ENCODE assay signal across 1 cellular context in the genomic region with DNA sequence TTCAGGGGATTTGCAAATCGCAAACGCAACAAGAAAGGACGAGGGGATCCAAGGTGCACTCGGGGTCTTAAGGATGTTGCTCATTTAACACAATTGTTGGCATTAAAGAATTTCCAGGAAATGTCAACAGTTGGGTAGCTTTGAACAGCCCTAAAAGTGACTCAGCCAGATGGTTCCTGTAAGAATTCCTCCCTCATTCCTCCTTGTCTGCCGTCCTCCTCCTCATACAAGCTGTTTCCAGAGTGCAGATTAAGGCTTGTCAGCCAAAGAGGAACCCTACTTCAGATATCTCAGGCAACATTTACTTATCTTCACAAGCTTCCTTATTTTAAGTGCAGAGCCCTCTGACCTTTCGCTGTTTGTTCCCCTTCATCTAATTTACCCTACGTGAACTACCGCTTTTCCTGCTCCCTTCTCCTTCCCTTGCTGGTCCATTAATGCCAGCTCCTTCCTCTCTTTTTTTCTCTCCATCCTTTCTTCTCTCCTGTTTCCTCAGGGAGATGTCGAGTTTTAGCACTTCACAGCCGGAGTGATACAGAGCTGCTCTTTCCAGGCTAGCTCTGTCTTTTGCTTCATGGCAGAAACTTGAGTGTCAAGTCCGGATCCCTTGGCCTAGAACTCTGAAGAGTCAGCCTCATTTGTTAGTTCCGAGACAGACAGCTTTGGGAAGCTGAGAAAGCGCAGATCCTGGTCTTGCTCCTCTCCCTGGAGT.
A peak's percentile ranks its signal among the peaks of the same experiment; 100 is the strongest.
TF ChIP-seq lines count a peak whose summit lies in the region.

No MANE protein-coding gene starts in this region.

TF ChIP-seq in SK-N-SH, 30 proteins besides CTCF, POLR2A, EP300 and RAD21 (continued from another document):
- TF ChIP-seq, protein P1, sequence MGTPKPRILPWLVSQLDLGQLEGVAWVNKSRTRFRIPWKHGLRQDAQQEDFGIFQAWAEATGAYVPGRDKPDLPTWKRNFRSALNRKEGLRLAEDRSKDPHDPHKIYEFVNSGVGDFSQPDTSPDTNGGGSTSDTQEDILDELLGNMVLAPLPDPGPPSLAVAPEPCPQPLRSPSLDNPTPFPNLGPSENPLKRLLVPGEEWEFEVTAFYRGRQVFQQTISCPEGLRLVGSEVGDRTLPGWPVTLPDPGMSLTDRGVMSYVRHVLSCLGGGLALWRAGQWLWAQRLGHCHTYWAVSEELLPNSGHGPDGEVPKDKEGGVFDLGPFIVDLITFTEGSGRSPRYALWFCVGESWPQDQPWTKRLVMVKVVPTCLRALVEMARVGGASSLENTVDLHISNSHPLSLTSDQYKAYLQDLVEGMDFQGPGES (IDR thresholded peaks at IDR 0.05; ENCODE audit: low read depth, low read length): no peak
- no peak; the same call in 1 of the 2 replicates for TF ChIP-seq POLR2AphosphoS5 (IDR thresholded peaks at IDR 0.05; ENCODE audit: low read depth, low read length)
- no peak for TF ChIP-seq FOXM1 (IDR thresholded peaks at IDR 0.05; ENCODE audit: low read depth)
- TF ChIP-seq, protein P2, sequence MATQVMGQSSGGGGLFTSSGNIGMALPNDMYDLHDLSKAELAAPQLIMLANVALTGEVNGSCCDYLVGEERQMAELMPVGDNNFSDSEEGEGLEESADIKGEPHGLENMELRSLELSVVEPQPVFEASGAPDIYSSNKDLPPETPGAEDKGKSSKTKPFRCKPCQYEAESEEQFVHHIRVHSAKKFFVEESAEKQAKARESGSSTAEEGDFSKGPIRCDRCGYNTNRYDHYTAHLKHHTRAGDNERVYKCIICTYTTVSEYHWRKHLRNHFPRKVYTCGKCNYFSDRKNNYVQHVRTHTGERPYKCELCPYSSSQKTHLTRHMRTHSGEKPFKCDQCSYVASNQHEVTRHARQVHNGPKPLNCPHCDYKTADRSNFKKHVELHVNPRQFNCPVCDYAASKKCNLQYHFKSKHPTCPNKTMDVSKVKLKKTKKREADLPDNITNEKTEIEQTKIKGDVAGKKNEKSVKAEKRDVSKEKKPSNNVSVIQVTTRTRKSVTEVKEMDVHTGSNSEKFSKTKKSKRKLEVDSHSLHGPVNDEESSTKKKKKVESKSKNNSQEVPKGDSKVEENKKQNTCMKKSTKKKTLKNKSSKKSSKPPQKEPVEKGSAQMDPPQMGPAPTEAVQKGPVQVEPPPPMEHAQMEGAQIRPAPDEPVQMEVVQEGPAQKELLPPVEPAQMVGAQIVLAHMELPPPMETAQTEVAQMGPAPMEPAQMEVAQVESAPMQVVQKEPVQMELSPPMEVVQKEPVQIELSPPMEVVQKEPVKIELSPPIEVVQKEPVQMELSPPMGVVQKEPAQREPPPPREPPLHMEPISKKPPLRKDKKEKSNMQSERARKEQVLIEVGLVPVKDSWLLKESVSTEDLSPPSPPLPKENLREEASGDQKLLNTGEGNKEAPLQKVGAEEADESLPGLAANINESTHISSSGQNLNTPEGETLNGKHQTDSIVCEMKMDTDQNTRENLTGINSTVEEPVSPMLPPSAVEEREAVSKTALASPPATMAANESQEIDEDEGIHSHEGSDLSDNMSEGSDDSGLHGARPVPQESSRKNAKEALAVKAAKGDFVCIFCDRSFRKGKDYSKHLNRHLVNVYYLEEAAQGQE (IDR thresholded peaks at IDR 0.05; ENCODE audit: low read depth, low read length): no peak
- TF ChIP-seq SMC3 (IDR thresholded peaks at IDR 0.05; ENCODE audit: low read depth, low read length): no peak
- TF ChIP-seq FOSL2 (IDR thresholded peaks at IDR 0.05; ENCODE audit: borderline replicate concordance, low read depth): peak; percentile 61; the same call in 1 of the 2 replicates
- no peak for TF ChIP-seq RFX5 (IDR thresholded peaks at IDR 0.05; ENCODE audit: low read length)
- TF ChIP-seq, protein P3, sequence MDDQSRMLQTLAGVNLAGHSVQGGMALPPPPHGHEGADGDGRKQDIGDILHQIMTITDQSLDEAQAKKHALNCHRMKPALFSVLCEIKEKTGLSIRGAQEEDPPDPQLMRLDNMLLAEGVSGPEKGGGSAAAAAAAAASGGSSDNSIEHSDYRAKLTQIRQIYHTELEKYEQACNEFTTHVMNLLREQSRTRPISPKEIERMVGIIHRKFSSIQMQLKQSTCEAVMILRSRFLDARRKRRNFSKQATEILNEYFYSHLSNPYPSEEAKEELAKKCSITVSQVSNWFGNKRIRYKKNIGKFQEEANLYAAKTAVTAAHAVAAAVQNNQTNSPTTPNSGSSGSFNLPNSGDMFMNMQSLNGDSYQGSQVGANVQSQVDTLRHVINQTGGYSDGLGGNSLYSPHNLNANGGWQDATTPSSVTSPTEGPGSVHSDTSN (IDR thresholded peaks at IDR 0.05): peak; percentile 62
- TF ChIP-seq TAF1 (IDR thresholded peaks at IDR 0.05; ENCODE audit: borderline replicate concordance, low read depth, low read length): no peak
- peak; percentile 79 for TF ChIP-seq TCF12 (IDR thresholded peaks at IDR 0.05)
- peak; percentile 50; the same call in 1 of the 2 replicates for TF ChIP-seq MEF2A (IDR thresholded peaks at IDR 0.05; ENCODE audit: borderline replicate concordance, low read depth)
- no peak for TF ChIP-seq GABPA (IDR thresholded peaks at IDR 0.05; ENCODE audit: low read depth)
- 0 out of 2 replicates have a peak, but pooled peaks have one; percentile 47 for TF ChIP-seq TEAD4 (IDR thresholded peaks at IDR 0.05; ENCODE audit: borderline replicate concordance, insufficient read depth)
TF ChIP-seq in SK-N-SH: peak in this region for 8.
